Comparison of ENCODE assay signal across 8 cellular contexts in genomic region chr1:204409111-204409510, GRCh38. TPM values are rescaled to one million over a fixed set of nuclear protein-coding genes. Genes with fewer than 3 reads are reported as not detected.
DNase-seq lines count a peak whose midpoint lies in the region; ATAC-seq and TF ChIP-seq lines count a peak whose summit lies in the region.

No MANE protein-coding gene starts in this region.

- no peak for ATAC-seq in DND-41 (ENCODE audit: insufficient read depth, low read depth)
- no peak for ATAC-seq in GM18873 (IDR thresholded peaks at IDR 0.05; ENCODE audit: low FRiP score, unreplicated experiment)
- no peak for ATAC-seq in HG03354 (IDR thresholded peaks at IDR 0.05; ENCODE audit: poor library complexity, severe bottlenecking, unreplicated experiment)

- peak overlapping the region; percentile 79 to 90 for H3K4me3 ChIP-seq in DND-41 (ENCODE audit: low read depth in 1 of 2, low read length in 2 of 2)
- peak overlapping the region; percentile 81 for H3K4me3 ChIP-seq in OCI-LY3 (ENCODE audit: low read length)
- peak overlapping the region; percentile 96 for H3K4me3 ChIP-seq in endodermal cell (ENCODE audit: low read length)
- H3K4me3 ChIP-seq in neutrophil (ENCODE audit: low read depth in 1 of 2, low read length in 1 of 2), result peak overlapping the region; percentile 89 to 94

- peak overlapping the region; percentile 74 for H3K27ac Mint-ChIP-seq in endodermal cell

- H4K20me1 ChIP-seq in DND-41 (ENCODE audit: insufficient read depth, low read length) (peaks cover 69% of the 10 kb centered on the region), OCI-LY3 (ENCODE audit: insufficient read depth, low read length) (peaks cover 57% of the 10 kb centered on the region)

- H3K4me1 ChIP-seq in DND-41 (ENCODE audit: insufficient read depth, low read length) (peaks cover 40% of the 10 kb centered on the region), OCI-LY3 (ENCODE audit: low read length) (peaks cover 16% of the 10 kb centered on the region), endodermal cell (ENCODE audit: control insufficient read depth, insufficient read depth, low read length) (no peaks in the 10 kb centered on the region), neutrophil (ENCODE audit: control insufficient read depth in 1 of 2, insufficient read depth in 1 of 2, low read depth in 1 of 2, low read length in 1 of 2) (peaks cover 45 to 64% of the 10 kb centered on the region in 2 experiments)

- H3K27me3 ChIP-seq in DND-41 (ENCODE audit: insufficient read depth, low read length, poor library complexity), result no peaks in the 10 kb centered on the region
- H3K27me3 ChIP-seq in OCI-LY3 (ENCODE audit: low read depth, low read length), result no peaks in the 10 kb centered on the region
- no peaks in the 10 kb centered on the region for H3K27me3 ChIP-seq in endodermal cell (ENCODE audit: control insufficient read depth, insufficient read depth, low read length, poor library complexity, severe bottlenecking)
- H3K27me3 ChIP-seq in neutrophil, result no peaks in the 10 kb centered on the region

- H3K4me1 Mint-ChIP-seq in endodermal cell, result peaks cover 6% of the 10 kb centered on the region

- peaks cover 69% of the 10 kb centered on the region for H3K36me3 ChIP-seq in DND-41 (ENCODE audit: insufficient read depth, low read length)
- H3K36me3 ChIP-seq in OCI-LY3 (replicated peaks; ENCODE audit: low read depth, low read length), result peaks cover 57% of the 10 kb centered on the region
- H3K36me3 ChIP-seq in endodermal cell (ENCODE audit: control insufficient read depth, insufficient read depth, low read length), result peaks cover 48% of the 10 kb centered on the region
- H3K36me3 ChIP-seq in neutrophil, result peaks cover 25% of the 10 kb centered on the region

- H3K9me3 Mint-ChIP-seq in endodermal cell, result no peaks in the 10 kb centered on the region

- H3K27ac ChIP-seq in DND-41 (ENCODE audit: low read length), result peak overlapping the region; percentile 96
- H3K27ac ChIP-seq in OCI-LY3 (ENCODE audit: low read length), result no peak overlapping the region
- H3K27ac ChIP-seq in endodermal cell (ENCODE audit: low read depth, low read length), result no peak overlapping the region
- peak overlapping the region; percentile 98 for H3K27ac ChIP-seq in neutrophil

- H3K9ac ChIP-seq in DND-41 (ENCODE audit: low read depth, low read length), result peak overlapping the region; percentile 96
- H3K9ac ChIP-seq in OCI-LY3 (ENCODE audit: low read length), result peak overlapping the region; percentile 90
- H3K9ac ChIP-seq in endodermal cell (ENCODE audit: extremely low read depth, low read length, poor library complexity, severe bottlenecking), result peak overlapping the region; percentile 95

- peak overlapping the region; percentile 95 for H3K4me2 ChIP-seq in DND-41 (ENCODE audit: insufficient read depth, low read length)
- H3K4me2 ChIP-seq in OCI-LY3 (ENCODE audit: low read length), result peak overlapping the region; percentile 86

- peaks cover 36% of the 10 kb centered on the region for H3K36me3 Mint-ChIP-seq in endodermal cell (ENCODE audit: low read depth)

- H3K4me3 Mint-ChIP-seq in endodermal cell, result peak overlapping the region; percentile 96

- DNase-seq in DND-41 (no peak), endodermal cell (no peak), NCI-H1436 (lab: John Stamatoyannopoulos, UW) (no peak), AG08395 (ENCODE audit: low spot score) (no peak)

- H3K9me3 ChIP-seq in DND-41 (ENCODE audit: insufficient read depth, low read length, severe bottlenecking) (no peaks in the 10 kb centered on the region), OCI-LY3 (ENCODE audit: insufficient read depth, low read length) (no peaks in the 10 kb centered on the region), endodermal cell (ENCODE audit: control insufficient read depth, low read length) (no peaks in the 10 kb centered on the region), neutrophil (no peaks in the 10 kb centered on the region)

- WGBS in endodermal cell (ENCODE audit: insufficient coverage in 1 of 2, insufficient read length in 1 of 2), 2 experiments, result no CpG with 5 or more reads among the region's 3 CpGs

- H3K79me2 ChIP-seq in DND-41 (ENCODE audit: insufficient read depth, low read length) (peaks cover 81% of the 10 kb centered on the region), OCI-LY3 (ENCODE audit: low read length) (peaks cover 78% of the 10 kb centered on the region)

- no peak for TF ChIP-seq CTCF in DND-41 (IDR thresholded peaks at IDR 0.05; ENCODE audit: borderline replicate concordance, extremely low read depth, low read length, poor library complexity, severe bottlenecking)
- no peak for TF ChIP-seq CTCF in OCI-LY3 (IDR thresholded peaks at IDR 0.05; ENCODE audit: low read depth, low read length)
- TF ChIP-seq CTCF in endodermal cell (conservative IDR thresholded peaks at IDR 0.05), result no peak
- TF ChIP-seq CTCF in neutrophil (IDR thresholded peaks at IDR 0.05), result no peak

- no peaks in the 10 kb centered on the region for H3K27me3 Mint-ChIP-seq in endodermal cell (ENCODE audit: insufficient read depth)

- H2AFZ ChIP-seq in DND-41 (ENCODE audit: low read depth, low read length) (no peak overlapping the region), OCI-LY3 (ENCODE audit: low read depth, low read length) (no peak overlapping the region)

RNA-seq across cellular contexts. Expression of gene PPP1R15B, which starts 2.5 kb away (rescaled TPM):
- 10 to 100 TPM; 44.8 to 79.2 TPM for total RNA-seq in endodermal cell
- 34.4 TPM for polyA plus RNA-seq in endodermal cell (2013, experiment 1 of 2)
- polyA plus RNA-seq in endodermal cell (2013, experiment 2 of 2), result 30.5 TPM

RNA-seq across cellular contexts. Expression of gene PLEKHA6, which starts 49.4 kb away (rescaled TPM):
- 10 to 100 TPM; 37.0 to 43.3 TPM for total RNA-seq in endodermal cell
- polyA plus RNA-seq in endodermal cell (2013, experiment 1 of 2), result 15.0 TPM
- polyA plus RNA-seq in endodermal cell (2013, experiment 2 of 2), result 14.0 TPM

Comparison
In these comparisons a context has a peak if more than half of its experiments do, and no peak if none do; other contexts are left out.
1. H3K27ac ChIP-seq: peak in DND-41 (single experiment) and neutrophil (single experiment); none in OCI-LY3 (single experiment) and endodermal cell (single experiment).
2. Peak in every context shown above with its lines, with median percentiles within 50 percentile points of each other: H3K4me3 ChIP-seq and H3K9ac ChIP-seq.